ENCODE assay signal across 23 cellular contexts in genomic region chr12:25063873-25064598, GRCh38.
DNase-seq lines count a peak whose midpoint lies in the region; ATAC-seq and TF ChIP-seq lines count a peak whose summit lies in the region.
"Had no signal": no experiment of that assay in that cellular context is flagged by ENCODE, and none has a peak within 500 bp of the region (broad histone marks: within the 10 kb centered on the region; RNA-seq: fewer than 3 reads in every experiment).

No MANE protein-coding gene starts in this region.

- H2BK15ac ChIP-seq in neuronal stem cell (ENCODE audit: low read length), result no peak overlapping the region

- no peak overlapping the region for H3K4me3 ChIP-seq in neuronal stem cell (ENCODE audit: low read length in 2 of 2)
- H3K4me3 ChIP-seq: smooth muscle cell, upper lobe of right lung had no signal

- no peak overlapping the region for H3K23ac ChIP-seq in neuronal stem cell (ENCODE audit: low read depth, low read length, poor library complexity)

- H4K91ac ChIP-seq in neuronal stem cell (ENCODE audit: low read depth, low read length, poor library complexity), result no peak overlapping the region

- H3K27ac ChIP-seq in foreskin keratinocyte (no peak overlapping the region), neuronal stem cell (replicated peaks; ENCODE audit: low read length) (no peak overlapping the region)
- H3K27ac ChIP-seq: 22Rv1, upper lobe of right lung had no signal

- no peak overlapping the region for H3K4ac ChIP-seq in neuronal stem cell (ENCODE audit: low read length)

- peak; percentile 68 for ATAC-seq in HG02870 (IDR thresholded peaks at IDR 0.05; ENCODE audit: unreplicated experiment)
- no peak for ATAC-seq in naive B cell (ENCODE audit: low read depth in 2 of 2)
- ATAC-seq in foreskin keratinocyte, result no peak
- ATAC-seq: activated CD4-positive, CD25-positive, alpha-beta regulatory T cell treated with anti-CD3 and anti-CD28 coated beads, Interleukin-2, amount 50 U/mL, for 24 hours; Panc1; upper lobe of right lung had no signal

- H2AK5ac ChIP-seq in neuronal stem cell (ENCODE audit: low read depth, low read length), result no peak overlapping the region

- H3K18ac ChIP-seq in neuronal stem cell (ENCODE audit: low read length), result no peak overlapping the region

- no peak overlapping the region for H2BK5ac ChIP-seq in neuronal stem cell (ENCODE audit: low read length)

- no peaks in the 10 kb centered on the region for H3K79me1 ChIP-seq in neuronal stem cell (ENCODE audit: low read depth, low read length)

- no peak overlapping the region for H2BK12ac ChIP-seq in neuronal stem cell (ENCODE audit: low read length)

- H3K27ac Mint-ChIP-seq in T-helper 2 cell treated with Interferon-gamma antibody and Interleukin-4, amounts not matched to agents 5 μg/mL and 100 μg/mL, for 36 hours, result peak overlapping the region; percentile 58
- H3K27ac Mint-ChIP-seq in activated T-helper 2 cell treated with anti-CD3 and anti-CD28 coated beads, Interferon-gamma antibody, Interleukin-2, Interleukin-4, amounts not matched to agents 10 μg/mL and 5 μg/mL and 100 μg/mL, durations not matched to agents 14 hours and 24 hours and 36 hours, result peak overlapping the region; percentile 21
- H3K27ac Mint-ChIP-seq in naive B cell, result peak overlapping the region in 5 of 6 donors; percentile 37 to 89 (median 72)

- H3K9me3 Mint-ChIP-seq in T-helper 2 cell treated with Interferon-gamma antibody and Interleukin-4, amounts not matched to agents 5 μg/mL and 100 μg/mL, for 36 hours, result no peaks in the 10 kb centered on the region
- H3K9me3 Mint-ChIP-seq in activated T-helper 2 cell treated with anti-CD3 and anti-CD28 coated beads, Interferon-gamma antibody, Interleukin-2, Interleukin-4, amounts not matched to agents 10 μg/mL and 5 μg/mL and 100 μg/mL, durations not matched to agents 14 hours and 24 hours and 36 hours, result no peaks in the 10 kb centered on the region
- H3K9me3 Mint-ChIP-seq in naive B cell, result no peaks in the 10 kb centered on the region

- peaks cover 52% of the 10 kb centered on the region for H3K36me3 Mint-ChIP-seq in T-helper 2 cell treated with Interferon-gamma antibody and Interleukin-4, amounts not matched to agents 5 μg/mL and 100 μg/mL, for 36 hours (ENCODE audit: low read depth)
- H3K36me3 Mint-ChIP-seq in activated T-helper 2 cell treated with anti-CD3 and anti-CD28 coated beads, Interferon-gamma antibody, Interleukin-2, Interleukin-4, amounts not matched to agents 10 μg/mL and 5 μg/mL and 100 μg/mL, durations not matched to agents 14 hours and 24 hours and 36 hours (ENCODE audit: low read depth), result peaks cover 62% of the 10 kb centered on the region
- H3K36me3 Mint-ChIP-seq in naive B cell, result peaks cover 37 to 42% of the 10 kb centered on the region in 2 donors

- intact Hi-C loops in activated T-helper 2 cell treated with anti-CD3 and anti-CD28 coated beads, Interferon-gamma antibody, Interleukin-2, Interleukin-4, amounts not matched to agents 10 μg/mL and 5 μg/mL and 100 μg/mL, durations not matched to agents 14 hours and 24 hours and 36 hours (cut with micrococcal nuclease), result loop anchor here (1.0 kb wide), 1 partner anchor 12 kb away; a partner anchor contains a TSS

- DNase-seq in T-helper 2 cell treated with Interferon-gamma antibody and Interleukin-4, amounts not matched to agents 5 μg/mL and 100 μg/mL, for 36 hours (ENCODE audit: low spot score), result no peak
- DNase-seq in T-helper 2 cell, result no peak
- DNase-seq in activated T-helper 2 cell treated with anti-CD3 and anti-CD28 coated beads, Interferon-gamma antibody, Interleukin-2, Interleukin-4, amounts not matched to agents 10 μg/mL and 5 μg/mL and 100 μg/mL, durations not matched to agents 14 hours and 24 hours and 36 hours (ENCODE audit: low spot score), result no peak
- no peak for DNase-seq in naive B cell
- DNase-seq in foreskin keratinocyte, result no peak
- no peak for DNase-seq in NOMO-1 treated with dmso at 0.1 percent for 144 hours (lab: John Stamatoyannopoulos, UW; ENCODE audit: unreplicated experiment)
- DNase-seq in neuronal stem cell (ENCODE audit: low spot score), result no peak
- DNase-seq: activated effector memory CD4-positive, alpha-beta T cell treated with Interleukin-2 at 50 U/mL for 16 hours; amygdala; DMS79; islet precursor cell; NCI-H1092; NCI-H1930; NCI-H2227 treated with DMSO at 0.1 percent for 48 hours; nucleus accumbens; stimulated activated CD4-positive, alpha-beta T cell treated with anti-CD3 and anti-CD28 coated beads, Interleukin-4, amount 100 ng/mL, for 24 hours; T1000; upper lobe of right lung had no signal

- no peak overlapping the region for H3K4me3 Mint-ChIP-seq in T-helper 2 cell treated with Interferon-gamma antibody and Interleukin-4, amounts not matched to agents 5 μg/mL and 100 μg/mL, for 36 hours
- no peak overlapping the region for H3K4me3 Mint-ChIP-seq in activated T-helper 2 cell treated with anti-CD3 and anti-CD28 coated beads, Interferon-gamma antibody, Interleukin-2, Interleukin-4, amounts not matched to agents 10 μg/mL and 5 μg/mL and 100 μg/mL, durations not matched to agents 14 hours and 24 hours and 36 hours (ENCODE audit: low read depth)
- peak overlapping the region in 1 of 8 donors; percentile 56 for H3K4me3 Mint-ChIP-seq in naive B cell

- H3K4me1 Mint-ChIP-seq in T-helper 2 cell treated with Interferon-gamma antibody and Interleukin-4, amounts not matched to agents 5 μg/mL and 100 μg/mL, for 36 hours (ENCODE audit: low read depth), result peaks cover 27% of the 10 kb centered on the region
- H3K4me1 Mint-ChIP-seq in activated T-helper 2 cell treated with anti-CD3 and anti-CD28 coated beads, Interferon-gamma antibody, Interleukin-2, Interleukin-4, amounts not matched to agents 10 μg/mL and 5 μg/mL and 100 μg/mL, durations not matched to agents 14 hours and 24 hours and 36 hours (ENCODE audit: low read depth), result peaks cover 32% of the 10 kb centered on the region
- peaks cover 31 to 65% (median 53%) of the 10 kb centered on the region in 3 donors for H3K4me1 Mint-ChIP-seq in naive B cell

- no CpG with 5 or more reads among the region's 5 CpGs for WGBS in neuronal stem cell (ENCODE audit: extremely low coverage in 2 of 2, insufficient read length in 2 of 2, insufficient replicate concordance in 1 of 2), 2 donors

- H3K27me3 ChIP-seq in foreskin keratinocyte (no peaks in the 10 kb centered on the region), neuronal stem cell (ENCODE audit: control insufficient read depth in 3 of 3, insufficient read depth in 3 of 3, low read depth in 1 of 3, low read length in 3 of 3) (no peaks in the 10 kb centered on the region)
- H3K27me3 ChIP-seq: upper lobe of right lung had no signal

- H3K4me2 ChIP-seq in neuronal stem cell (ENCODE audit: insufficient read depth, low read length, poor library complexity, severe bottlenecking), result no peak overlapping the region
- H3K4me2 ChIP-seq: smooth muscle cell had no signal

- no peaks in the 10 kb centered on the region for H3K9me3 ChIP-seq in neuronal stem cell (replicated peaks in 1 of 2; ENCODE audit: control insufficient read depth in 2 of 2, insufficient read depth in 1 of 2, low read depth in 1 of 2, low read length in 2 of 2)
- H3K9me3 ChIP-seq: upper lobe of right lung had no signal

- H4K8ac ChIP-seq in neuronal stem cell (ENCODE audit: low read depth, low read length), result no peak overlapping the region

- H3K27me3 Mint-ChIP-seq in T-helper 2 cell treated with Interferon-gamma antibody and Interleukin-4, amounts not matched to agents 5 μg/mL and 100 μg/mL, for 36 hours (ENCODE audit: low read depth), result no peaks in the 10 kb centered on the region
- H3K27me3 Mint-ChIP-seq in activated T-helper 2 cell treated with anti-CD3 and anti-CD28 coated beads, Interferon-gamma antibody, Interleukin-2, Interleukin-4, amounts not matched to agents 10 μg/mL and 5 μg/mL and 100 μg/mL, durations not matched to agents 14 hours and 24 hours and 36 hours (ENCODE audit: low read depth), result no peaks in the 10 kb centered on the region
- no peaks in the 10 kb centered on the region for H3K27me3 Mint-ChIP-seq in naive B cell

- H3K36me3 ChIP-seq in neuronal stem cell (replicated peaks in 1 of 2; ENCODE audit: control insufficient read depth in 2 of 2, insufficient read depth in 2 of 2, low read length in 2 of 2), result no peaks in the 10 kb centered on the region

- no peak overlapping the region for H3K9ac ChIP-seq in neuronal stem cell (ENCODE audit: low read depth, low read length, poor library complexity)

- no peak overlapping the region for H2BK120ac ChIP-seq in neuronal stem cell (ENCODE audit: low read depth, low read length)

- H3K4me1 ChIP-seq in foreskin keratinocyte (no peaks in the 10 kb centered on the region), neuronal stem cell (ENCODE audit: control insufficient read depth in 2 of 2, insufficient read depth in 1 of 2, low read depth in 1 of 2, low read length in 2 of 2) (no peaks in the 10 kb centered on the region)
- H3K4me1 ChIP-seq: upper lobe of right lung had no signal

- H3K14ac ChIP-seq in neuronal stem cell (ENCODE audit: low read length), result no peak overlapping the region

- no peak overlapping the region for H2AFZ ChIP-seq in neuronal stem cell (ENCODE audit: low read length)

- no peak for TF ChIP-seq CTCF in foreskin keratinocyte (conservative IDR thresholded peaks at IDR 0.05)

Comparison
In these comparisons a context has a peak if more than half of its experiments do, and no peak if none do; other contexts are left out.
1. H3K27ac Mint-ChIP-seq: peak in every context shown above with its lines; median percentile 72 in naive B cell; 58 in T-helper 2 cell treated with Interferon-gamma antibody and Interleukin-4, amounts not matched to agents 5 μg/mL and 100 μg/mL, for 36 hours; 21 in activated T-helper 2 cell treated with anti-CD3 and anti-CD28 coated beads, Interferon-gamma antibody, Interleukin-2, Interleukin-4, amounts not matched to agents 10 μg/mL and 5 μg/mL and 100 μg/mL, durations not matched to agents 14 hours and 24 hours and 36 hours.